Comparison of ENCODE assay signal across 12 cellular contexts in the genomic region with DNA sequence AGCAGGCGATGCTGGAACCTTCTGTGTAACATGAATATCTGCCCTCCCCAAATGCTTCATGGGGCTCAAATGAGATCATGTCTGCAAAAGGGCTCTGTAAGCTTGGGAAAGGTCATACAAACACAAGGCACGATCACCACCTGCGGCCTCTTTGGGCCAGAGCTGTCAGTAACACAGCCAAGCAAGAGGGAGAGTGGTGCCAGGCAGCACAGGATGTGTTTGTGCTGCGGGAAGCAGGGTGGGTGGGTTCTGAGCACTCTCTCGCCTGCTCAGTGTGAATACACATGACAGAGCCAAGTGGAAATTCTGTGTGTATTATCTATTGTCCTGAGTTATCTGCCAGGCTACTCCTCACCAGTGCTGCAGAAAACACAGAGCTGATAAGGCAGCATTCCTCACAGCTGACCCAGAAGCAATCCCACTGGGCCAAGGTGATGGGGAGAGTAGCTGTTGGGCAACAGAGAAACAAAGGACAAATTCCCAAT.
DNase-seq lines count a peak whose midpoint lies in the region; FAIRE-seq and TF ChIP-seq lines count a peak whose summit lies in the region.
"Had no signal": no experiment of that assay in that cellular context is flagged by ENCODE, and none has a peak within 500 bp of the region (broad histone marks: within the 10 kb centered on the region; RNA-seq: fewer than 3 reads in every experiment).

No MANE protein-coding gene starts in this region.

- no peaks in the 10 kb centered on the region for H3K79me2 ChIP-seq in astrocyte (ENCODE audit: insufficient read depth, low read length)

- H3K27ac ChIP-seq in astrocyte (ENCODE audit: low read depth, low read length) = no peak overlapping the region
- H3K27ac ChIP-seq in transverse colon = peak overlapping the region in 3 of 4 donors; percentile 11 to 53 (median 41)
- H3K27ac ChIP-seq in spleen = no peak overlapping the region
- H3K27ac ChIP-seq: VCaP had no signal

- H3K9ac ChIP-seq in astrocyte (ENCODE audit: low read length) = peak overlapping the region; percentile 22

- no peak for TF ChIP-seq EP300 in transverse colon (IDR thresholded peaks at IDR 0.05; ENCODE audit: low read depth)

- peaks cover 9% of the 10 kb centered on the region for H3K4me1 Mint-ChIP-seq in astrocyte (ENCODE audit: low read depth, unreplicated experiment)

- 64 to 100% methylated on average over 1 to 5 of the region's 5 CpGs for WGBS in transverse colon (ENCODE audit: low coverage in 1 of 2), 2 donors
- 65 to 77% (median 72%) methylated on average over 2 to 5 of the region's 5 CpGs for WGBS in spleen, 5 donors

- no peak overlapping the region for H3K4me3 ChIP-seq in astrocyte (ENCODE audit: insufficient read depth, low read depth, low read length)
- H3K4me3 ChIP-seq in fibroblast of the aortic adventitia (ENCODE audit: low read depth, low read length) = no peak overlapping the region
- H3K4me3 ChIP-seq in transverse colon = no peak overlapping the region
- H3K4me3 ChIP-seq in spleen = no peak overlapping the region
- H3K4me3 ChIP-seq: gastrocnemius medialis had no signal

- H3K4me3 Mint-ChIP-seq in astrocyte (ENCODE audit: unreplicated experiment) = no peak overlapping the region

- H3K9me3 ChIP-seq in astrocyte (ENCODE audit: insufficient read depth, low read depth, low read length) (no peaks in the 10 kb centered on the region), transverse colon (no peaks in the 10 kb centered on the region), spleen (no peaks in the 10 kb centered on the region)
- H3K9me3 ChIP-seq: gastrocnemius medialis had no signal

- no peaks in the 10 kb centered on the region for H4K20me1 ChIP-seq in astrocyte (ENCODE audit: insufficient read depth, low read length)

- peaks cover 2% of the 10 kb centered on the region for H3K36me3 Mint-ChIP-seq in astrocyte (ENCODE audit: low read depth, unreplicated experiment)

- TF ChIP-seq POLR2A in transverse colon (IDR thresholded peaks at IDR 0.05) = no peak
- TF ChIP-seq POLR2A in spleen (IDR thresholded peaks at IDR 0.05) = no peak

- DNase-seq in astrocyte (ENCODE audit: low read depth) (peak; percentile 81), fibroblast of the aortic adventitia (ENCODE audit: low read depth) (peak; percentile 93), mucosa of gallbladder (ENCODE audit: low spot score) (peak; percentile 23), transverse colon (no peak), epidermal melanocyte (ENCODE audit: insufficient read length, low spot score) (no peak), spleen (no peak), iPS-NIHi11 (ENCODE audit: low spot score) (no peak)
- DNase-seq: activated T-cell treated with anti-CD3 and anti-CD28 coated beads, Interleukin-2, amount 50 U/mL, for 1 hour; gastrocnemius medialis; NCI-H524; stimulated activated CD4-positive, alpha-beta T cell treated with anti-CD3 and anti-CD28 coated beads, Interleukin-12 subunit alpha, Interleukin-12 subunit beta, amount 100 ng/mL, for 4 hours had no signal

- H3K4me1 ChIP-seq in astrocyte (ENCODE audit: insufficient read depth, low read length) (peaks cover 22% of the 10 kb centered on the region), transverse colon (peaks cover 0 to 8% (median 4%) of the 10 kb centered on the region in 4 donors), spleen (peaks cover 0 to 3% (median 0%) of the 10 kb centered on the region in 6 donors)

- H3K36me3 ChIP-seq in astrocyte (ENCODE audit: insufficient read depth, low read length) (no peaks in the 10 kb centered on the region), transverse colon (no peaks in the 10 kb centered on the region), spleen (no peaks in the 10 kb centered on the region)
- H3K36me3 ChIP-seq: gastrocnemius medialis had no signal

- H3K4me2 ChIP-seq in astrocyte (ENCODE audit: low read length) = no peak overlapping the region

- peak overlapping the region; percentile 15 for H2AFZ ChIP-seq in astrocyte (ENCODE audit: low read depth, low read length)

- intact Hi-C loops in transverse colon (cut with DNase I; ENCODE audit: low total_unique reads) = loop anchor here (10.0 kb wide), 2 partner anchors 188 to 338 kb away; a partner anchor contains a TSS
- intact Hi-C loops in spleen (cut with DNase I; ENCODE audit: low total_unique reads) = no loop called here

- H3K27ac Mint-ChIP-seq in astrocyte (ENCODE audit: unreplicated experiment) = no peak overlapping the region

- peaks cover 16% of the 10 kb centered on the region for H3K27me3 Mint-ChIP-seq in astrocyte (ENCODE audit: low read depth, unreplicated experiment)

- in situ Hi-C loops in transverse colon (cut with MboI; ENCODE audit: low pct_ligation_motif_present in 1 of 4, low pct_unique_long_range_greater_than_20kb in 1 of 4, low sequenced_read_pairs in 3 of 4) = loop anchor here in 3 of 4 donors (10.0 to 25.0 kb wide), 3 partner anchors 250 to 322 kb away; no protein-coding TSS in a partner anchor

- no peaks in the 10 kb centered on the region for H3K27me3 ChIP-seq in astrocyte (ENCODE audit: insufficient read depth, low read length)
- H3K27me3 ChIP-seq in transverse colon = no peaks in the 10 kb centered on the region
- H3K27me3 ChIP-seq in spleen (replicated peaks in 1 of 7) = peaks cover 0 to 4% (median 0%) of the 10 kb centered on the region in 7 donors
- H3K27me3 ChIP-seq: gastrocnemius medialis had no signal

- TF ChIP-seq CTCF in astrocyte (IDR thresholded peaks at IDR 0.05; ENCODE audit: insufficient read depth, low read depth, low read length) = no peak
- no peak for TF ChIP-seq CTCF in fibroblast of the aortic adventitia (IDR thresholded peaks at IDR 0.05; ENCODE audit: insufficient read depth, low read length)
- TF ChIP-seq CTCF in transverse colon (IDR thresholded peaks at IDR 0.05) = no peak
- no peak for TF ChIP-seq CTCF in spleen (IDR thresholded peaks at IDR 0.05 in 8 of 11, conservative IDR thresholded peaks at IDR 0.05 in 3 of 11)

- FAIRE-seq in astrocyte (lab: Jason Lieb, UNC) = no peak

- H3K9me3 Mint-ChIP-seq in astrocyte (ENCODE audit: unreplicated experiment) = no peaks in the 10 kb centered on the region

Comparison
In these comparisons a context has a peak if more than half of its experiments do, and no peak if none do; other contexts are left out.
1. DNase-seq: peak in astrocyte (single experiment), fibroblast of the aortic adventitia (single experiment) and mucosa of gallbladder (single experiment); none in transverse colon (single experiment), epidermal melanocyte (single experiment), spleen (single experiment) and iPS-NIHi11 (single experiment).
2. H3K27ac ChIP-seq: peak in transverse colon (3 of 4); none in astrocyte (single experiment) and spleen (0 of 8).